Comparison of ENCODE assay signal across 20 cellular contexts in the genomic region with DNA sequence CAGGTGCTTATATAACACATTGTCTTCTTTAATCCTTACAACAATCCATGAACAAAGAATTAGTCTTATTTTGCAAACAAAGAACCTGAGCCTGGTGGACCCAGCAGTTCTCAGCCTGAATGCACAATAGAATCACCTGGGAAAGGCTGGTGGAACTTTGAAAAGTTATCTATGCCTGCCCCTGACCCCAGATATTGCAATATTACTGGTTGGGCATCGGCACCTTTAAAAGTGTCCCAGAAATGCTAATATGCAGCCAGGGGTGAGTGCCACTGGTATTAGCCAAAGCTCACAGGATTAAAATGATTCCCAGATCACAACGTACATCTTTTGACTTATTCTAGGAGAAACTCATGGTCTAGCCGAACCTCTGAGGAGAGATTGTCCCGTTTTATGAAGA.
A peak's percentile ranks its signal among the peaks of the same experiment; 100 is the strongest.
DNase-seq lines count a peak whose midpoint lies in the region; ATAC-seq, FAIRE-seq and TF ChIP-seq lines count a peak whose summit lies in the region.
"Had no signal": no experiment of that assay in that cellular context is flagged by ENCODE, and none has a peak within 500 bp of the region (broad histone marks: within the 10 kb centered on the region; RNA-seq: fewer than 3 reads in every experiment).

No MANE protein-coding gene starts in this region.

- TF ChIP-seq CTCF in liver (IDR thresholded peaks at IDR 0.05; ENCODE audit: low read depth, low read length, missing input control) (no peak), HepG2 (CRISPR knock-in tag; IDR thresholded peaks at IDR 0.05) (no peak), hepatocyte (IDR thresholded peaks at IDR 0.05; ENCODE audit: poor library complexity) (no peak), heart right ventricle (IDR thresholded peaks at IDR 0.05) (no peak)

- no peaks in the 10 kb centered on the region for H3K79me2 ChIP-seq in HepG2 (ENCODE audit: insufficient read depth, low read length)
- H3K79me2 ChIP-seq in hepatocyte: no peaks in the 10 kb centered on the region

- intact Hi-C loops in HepG2 (cut with micrococcal nuclease; ENCODE audit: unreplicated experiment) (no loop called here), heart right ventricle (cut with DNase I) (no loop called here), right cardiac atrium (cut with DNase I) (no loop called here)

- H3K36me3 ChIP-seq in liver (ENCODE audit: control insufficient read depth in 4 of 4, insufficient read depth in 3 of 4, low read depth in 1 of 4, low read length in 3 of 4): no peaks in the 10 kb centered on the region
- no peaks in the 10 kb centered on the region for H3K36me3 ChIP-seq in HepG2 (replicated peaks in 1 of 2; ENCODE audit: control insufficient read depth in 1 of 2, insufficient read depth in 2 of 2, low read length in 2 of 2)
- no peaks in the 10 kb centered on the region for H3K36me3 ChIP-seq in hepatocyte (replicated peaks; ENCODE audit: insufficient read depth, low read depth)
- no peaks in the 10 kb centered on the region for H3K36me3 ChIP-seq in mucosa of rectum (ENCODE audit: control insufficient read depth in 2 of 2, insufficient read depth in 2 of 2, low read length in 2 of 2)
- no peaks in the 10 kb centered on the region for H3K36me3 ChIP-seq in heart right ventricle

- no TSS peak for BruUV-seq in HepG2 (replicated peaks; lab: Mats Ljungman, UMichigan)

- no peaks in the 10 kb centered on the region for H4K20me1 ChIP-seq in HepG2 (ENCODE audit: insufficient read depth, low read length)
- no peaks in the 10 kb centered on the region for H4K20me1 ChIP-seq in hepatocyte (ENCODE audit: insufficient read depth, poor library complexity, severe bottlenecking)

- H3K4me3 ChIP-seq in liver (ENCODE audit: low read depth in 1 of 3, low read length in 3 of 3): no peak overlapping the region
- no peak overlapping the region for H3K4me3 ChIP-seq in HepG2 (replicated peaks in 1 of 3; ENCODE audit: insufficient read depth in 1 of 3, low read depth in 2 of 3, low read length in 3 of 3)
- no peak overlapping the region for H3K4me3 ChIP-seq in hepatocyte
- no peak overlapping the region for H3K4me3 ChIP-seq in mucosa of rectum (ENCODE audit: low read length in 2 of 2)
- no peak overlapping the region for H3K4me3 ChIP-seq in heart right ventricle
- H3K4me3 ChIP-seq in right cardiac atrium (ENCODE audit: low read length): no peak overlapping the region
- H3K4me3 ChIP-seq: A549, GM23338 had no signal

- in situ Hi-C loops in HepG2 (cut with HindIII; ENCODE audit: extremely low pct_ligation_motif_present, low pct_unique_long_range_greater_than_20kb): no loop called here

- H3K9me2 ChIP-seq in hepatocyte (replicated peaks; ENCODE audit: insufficient read depth): no peaks in the 10 kb centered on the region

- CTCF ChIA-PET in HepG2 (lab: Yijun Ruan, JAX; ENCODE audit: low intra/inter-chr PET ratio, low total read pairs): no interaction called here

- no peak for TF ChIP-seq POLR2A in HepG2 (IDR thresholded peaks at IDR 0.05; ENCODE audit: insufficient read depth in 1 of 2, low read depth in 2 of 2, low read length in 2 of 2)

- H2AFZ ChIP-seq in HepG2 (ENCODE audit: low read length): no peak overlapping the region
- H2AFZ ChIP-seq in hepatocyte: no peak overlapping the region
- H2AFZ ChIP-seq: GM23338 had no signal

- H3K9ac ChIP-seq in liver (ENCODE audit: low read depth in 1 of 2, low read length in 2 of 2) (no peak overlapping the region), HepG2 (ENCODE audit: insufficient read depth, low read depth, low read length) (no peak overlapping the region), mucosa of rectum (ENCODE audit: low read depth in 1 of 2, low read length in 2 of 2) (no peak overlapping the region)

- TF ChIP-seq EP300 in HepG2 (IDR thresholded peaks at IDR 0.05; ENCODE audit: low read depth in 2 of 2, low read length in 2 of 2) (no peak), HepG2 (CRISPR knock-in tag; IDR thresholded peaks at IDR 0.05; ENCODE audit: borderline replicate concordance) (no peak)

- no peak for ATAC-seq in HepG2
- no peak for ATAC-seq in heart right ventricle
- ATAC-seq in HG02642 (IDR thresholded peaks at IDR 0.05; ENCODE audit: poor library complexity, unreplicated experiment): no peak
- no peak for ATAC-seq in right cardiac atrium
- ATAC-seq: A549, GM23338 had no signal

- H3K4me1 ChIP-seq in liver (ENCODE audit: control insufficient read depth in 4 of 4, insufficient read depth in 4 of 4, low read length in 3 of 4) (peaks cover 1 to 51% (median 33%) of the 10 kb centered on the region in 4 donors), HepG2 (ENCODE audit: insufficient read depth, low read length) (peaks cover 17% of the 10 kb centered on the region), hepatocyte (ENCODE audit: insufficient read depth) (peaks cover 10% of the 10 kb centered on the region), mucosa of rectum (ENCODE audit: control insufficient read depth in 2 of 2, insufficient read depth in 2 of 2, low read length in 2 of 2) (peaks cover 0 to 13% of the 10 kb centered on the region in 2 donors), heart right ventricle (no peaks in the 10 kb centered on the region), right cardiac atrium (ENCODE audit: control insufficient read depth, insufficient read depth, low read length) (no peaks in the 10 kb centered on the region)

- POLR2A ChIA-PET in HepG2 (lab: Yijun Ruan, JAX): no interaction called here

- no peak overlapping the region for H3K4me2 ChIP-seq in HepG2 (ENCODE audit: low read depth, low read length)
- H3K4me2 ChIP-seq in hepatocyte: no peak overlapping the region
- H3K4me2 ChIP-seq: A549, GM23338 had no signal

- H3K27me3 ChIP-seq in liver (ENCODE audit: control insufficient read depth in 4 of 4, insufficient read depth in 4 of 4, low read length in 3 of 4) (no peaks in the 10 kb centered on the region), HepG2 (ENCODE audit: control insufficient read depth in 1 of 2, insufficient read depth in 2 of 2, low read length in 2 of 2) (no peaks in the 10 kb centered on the region), hepatocyte (no peaks in the 10 kb centered on the region), mucosa of rectum (ENCODE audit: control insufficient read depth in 2 of 2, insufficient read depth in 2 of 2, low read length in 2 of 2) (no peaks in the 10 kb centered on the region), heart right ventricle (no peaks in the 10 kb centered on the region), right cardiac atrium (ENCODE audit: control insufficient read depth, insufficient read depth) (no peaks in the 10 kb centered on the region)

- H3K9me3 ChIP-seq in liver (ENCODE audit: control insufficient read depth in 4 of 4, low read length in 3 of 4): no peaks in the 10 kb centered on the region
- H3K9me3 ChIP-seq in HepG2 (ENCODE audit: low read length): no peaks in the 10 kb centered on the region
- H3K9me3 ChIP-seq in hepatocyte (ENCODE audit: low read depth): no peaks in the 10 kb centered on the region
- H3K9me3 ChIP-seq in mucosa of rectum (ENCODE audit: control insufficient read depth in 2 of 2, low read length in 2 of 2): no peaks in the 10 kb centered on the region
- no peaks in the 10 kb centered on the region for H3K9me3 ChIP-seq in heart right ventricle
- H3K9me3 ChIP-seq in right cardiac atrium (ENCODE audit: control insufficient read depth, low read length): no peaks in the 10 kb centered on the region
- H3K9me3 ChIP-seq: A549, Caco-2 had no signal

- 61% methylated on average over 4 of the region's 4 CpGs for WGBS in liver
- 38% methylated on average over 4 of the region's 4 CpGs for WGBS in HepG2 (ENCODE audit: low lambda C conversion rate)
- 73% methylated on average over 4 of the region's 4 CpGs for WGBS in hepatocyte (ENCODE audit: low lambda C conversion rate, missing lambda C conversion rate)
- WGBS in heart right ventricle, 2 donors: 83 to 93% methylated on average over 4 of the region's 4 CpGs
- WGBS in right cardiac atrium: 84% methylated on average over 4 of the region's 4 CpGs

- H3K27ac ChIP-seq in liver (ENCODE audit: low read depth in 1 of 2, low read length in 2 of 2) (peak overlapping the region in 1 of 2 donors; percentile 45), HepG2 (ENCODE audit: extremely low read length, insufficient read depth, low read length) (no peak overlapping the region), hepatocyte (peak overlapping the region; percentile 87), mucosa of rectum (ENCODE audit: low read depth in 2 of 2, low read length in 2 of 2) (peak overlapping the region; percentile 3 to 29), heart right ventricle (no peak overlapping the region), right cardiac atrium (ENCODE audit: low read length) (no peak overlapping the region)
- H3K27ac ChIP-seq: 22Rv1, C4-2B, HL-60 had no signal

- DNase-seq in HepG2 (ENCODE audit: low spot score) (no peak), hepatocyte (ENCODE audit: low spot score) (no peak), heart right ventricle (no peak), right cardiac atrium (no peak)
- DNase-seq: AML-193; Caco-2; CD4-positive, alpha-beta T cell; DMS153; DMS79 treated with DMSO at 0.1 percent for 48 hours; GF-D8; IMR-90 had no signal

- TF ChIP-seq RAD21 in liver (IDR thresholded peaks at IDR 0.05) (no peak), HepG2 (CRISPR knock-in tag; IDR thresholded peaks at IDR 0.05) (no peak)

- FAIRE-seq in HepG2 (lab: Jason Lieb, UNC): no peak
- FAIRE-seq: A549, H54 had no signal

TF ChIP-seq in liver, 16 proteins besides CTCF, POLR2A, EP300 and RAD21 (continues in another document):
- TF ChIP-seq RXRA (IDR thresholded peaks at IDR 0.05) (peak in 1 of 2 donors; percentile 72), HNF4G (IDR thresholded peaks at IDR 0.05) (no peak)

TF ChIP-seq in HepG2, 621 proteins besides CTCF, POLR2A, EP300 and RAD21 (continues in another document):
- TF ChIP-seq IRX3 (CRISPR knock-in tag; IDR thresholded peaks at IDR 0.05; ENCODE audit: borderline replicate concordance, low read depth): no peak
- TF ChIP-seq ZNF670 (CRISPR knock-in tag; IDR thresholded peaks at IDR 0.05; ENCODE audit: borderline replicate concordance): no peak
- TF ChIP-seq ZNF839 (CRISPR knock-in tag; IDR thresholded peaks at IDR 0.05; ENCODE audit: borderline replicate concordance): no peak
- no peak for TF ChIP-seq PHF5A (CRISPR knock-in tag; IDR thresholded peaks at IDR 0.05; ENCODE audit: low read depth, unreplicated experiment)

Comparison
In these comparisons a context has a peak if more than half of its experiments do, and no peak if none do; other contexts are left out.
1. H3K27ac ChIP-seq: peak in hepatocyte (single experiment) and mucosa of rectum (2 of 2); none in HepG2 (single experiment), heart right ventricle (0 of 10) and right cardiac atrium (single experiment).